8 cellular contexts compared by ENCODE assay signal in the genomic region with DNA sequence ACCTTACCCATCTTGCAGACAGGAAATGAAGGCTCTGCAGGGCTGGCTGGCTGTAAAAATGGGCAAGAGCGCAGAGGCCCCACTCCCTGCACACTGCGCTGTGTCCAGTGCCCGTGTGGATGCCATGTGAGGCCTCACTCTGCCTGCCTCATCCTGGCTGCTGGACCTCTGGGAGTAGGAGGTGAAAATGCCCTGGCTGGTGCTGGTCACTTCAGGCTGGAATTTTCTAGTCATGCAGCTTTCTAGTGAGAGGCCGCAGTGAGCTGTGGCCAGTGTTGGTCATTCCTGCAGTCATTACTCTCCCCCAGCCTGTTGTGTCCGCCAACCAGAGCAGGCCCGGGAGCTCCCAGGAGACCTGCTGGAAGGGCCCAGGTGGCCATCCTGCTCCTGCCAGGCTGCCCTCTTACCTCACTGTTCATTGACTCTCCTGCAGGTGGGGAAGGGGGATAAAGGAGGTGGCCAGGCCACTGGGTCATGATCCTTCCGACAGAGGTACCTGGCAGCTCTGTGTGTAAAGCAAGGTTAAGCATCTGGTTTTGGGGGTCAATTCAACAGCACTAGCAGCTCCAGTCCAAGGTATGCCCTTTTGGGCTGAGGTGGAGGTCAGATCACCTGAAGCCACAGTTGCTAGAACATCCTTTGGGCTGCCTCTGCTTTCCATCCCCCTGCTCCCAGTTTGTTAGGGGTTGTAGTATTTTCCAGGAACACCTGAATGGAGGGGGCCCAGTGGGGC. TPM values are rescaled to one million over a fixed set of nuclear protein-coding genes. Genes with fewer than 3 reads are reported as not detected.
A peak's percentile ranks its signal among the peaks of the same experiment; 100 is the strongest.
DNase-seq lines count a peak whose midpoint lies in the region; ATAC-seq and TF ChIP-seq lines count a peak whose summit lies in the region.

No MANE protein-coding gene starts in this region.

- no peak for TF ChIP-seq CTCF in endodermal cell (conservative IDR thresholded peaks at IDR 0.05)

- H3K9ac ChIP-seq in HUES64 (ENCODE audit: low read depth, low read length) (no peak overlapping the region), endodermal cell (ENCODE audit: extremely low read depth, low read length, poor library complexity, severe bottlenecking) (no peak overlapping the region), trophoblast cell (ENCODE audit: low read length) (no peak overlapping the region)

- H3K36me3 ChIP-seq in HUES64 (ENCODE audit: insufficient read depth, low read length) (peaks cover 50% of the 10 kb centered on the region), endodermal cell (ENCODE audit: control insufficient read depth, insufficient read depth, low read length) (peaks cover 48% of the 10 kb centered on the region), trophoblast cell (ENCODE audit: control insufficient read depth in 1 of 2, insufficient read depth in 2 of 2, low read length in 2 of 2) (peaks cover 40 to 57% of the 10 kb centered on the region in 2 experiments)

- H3K79me1 ChIP-seq in trophoblast cell (ENCODE audit: low read length) = peaks cover 8% of the 10 kb centered on the region

- H3K4me2 ChIP-seq in trophoblast cell (ENCODE audit: low read length) = no peak overlapping the region

- H3K4me1 ChIP-seq in HUES64 (ENCODE audit: insufficient read depth, low read length) (peaks cover 8% of the 10 kb centered on the region), endodermal cell (ENCODE audit: control insufficient read depth, insufficient read depth, low read length) (peaks cover 4% of the 10 kb centered on the region), trophoblast cell (ENCODE audit: control insufficient read depth in 1 of 2, insufficient read depth in 2 of 2, low read length in 2 of 2) (peaks cover 26 to 28% of the 10 kb centered on the region in 2 experiments)

- H3K9me3 ChIP-seq in HUES64 (ENCODE audit: insufficient read depth, low read depth, low read length) (no peaks in the 10 kb centered on the region), endodermal cell (ENCODE audit: control insufficient read depth, low read length) (no peaks in the 10 kb centered on the region), trophoblast cell (ENCODE audit: insufficient read depth, low read depth, low read length) (no peaks in the 10 kb centered on the region)

- H3K27me3 Mint-ChIP-seq in endodermal cell (ENCODE audit: insufficient read depth) = no peaks in the 10 kb centered on the region

- peak; percentile 3 for ATAC-seq in GM18870 (IDR thresholded peaks at IDR 0.05; ENCODE audit: unreplicated experiment)

- H3K4me1 Mint-ChIP-seq in endodermal cell = peaks cover 16% of the 10 kb centered on the region

- peaks cover 72% of the 10 kb centered on the region for H3K36me3 Mint-ChIP-seq in endodermal cell (ENCODE audit: low read depth)

- no peaks in the 10 kb centered on the region for H3K79me2 ChIP-seq in trophoblast cell (ENCODE audit: control insufficient read depth, insufficient read depth, low read length, poor library complexity)

- H4K12ac ChIP-seq in trophoblast cell (ENCODE audit: low read depth, low read length) = no peak overlapping the region

- H3K27me3 ChIP-seq in HUES64 (ENCODE audit: insufficient read depth, low read length) (no peaks in the 10 kb centered on the region), endodermal cell (ENCODE audit: control insufficient read depth, insufficient read depth, low read length, poor library complexity, severe bottlenecking) (no peaks in the 10 kb centered on the region), trophoblast cell (ENCODE audit: insufficient read depth, low read length) (no peaks in the 10 kb centered on the region)

- H3K27ac ChIP-seq in HUES64 (ENCODE audit: low read depth, low read length) (peak overlapping the region; percentile 51; the same call in 1 of the 2 replicates), endodermal cell (ENCODE audit: low read depth, low read length) (peak overlapping the region; percentile 44), trophoblast cell (ENCODE audit: low read depth, low read length) (peak overlapping the region; percentile 41)

- peak overlapping the region; percentile 17 for H3K18ac ChIP-seq in trophoblast cell (ENCODE audit: low read length)

- DNase-seq in endodermal cell (peak; percentile 66), trophoblast cell (no peak), anterior cingulate cortex (lab: John Stamatoyannopoulos, UW) (no peak), A172 (ENCODE audit: low spot score) (no peak), GM19238 (ENCODE audit: insufficient read length, low spot score) (no peak), RKO (ENCODE audit: low spot score) (no peak)

- peak overlapping the region; percentile 11 for H4K8ac ChIP-seq in trophoblast cell (ENCODE audit: low read depth, low read length)

- peak overlapping the region; percentile 36 for H3K14ac ChIP-seq in trophoblast cell (ENCODE audit: low read length)

- H4K91ac ChIP-seq in trophoblast cell (ENCODE audit: low read depth, low read length) = no peak overlapping the region

- H2BK12ac ChIP-seq in trophoblast cell (ENCODE audit: low read length) = no peak overlapping the region

- 95% methylated on average over 7 of the region's 7 CpGs for WGBS in HUES64
- WGBS in endodermal cell (ENCODE audit: insufficient coverage in 1 of 2, insufficient read length in 1 of 2), 2 experiments = 91 to 100% methylated on average over 5 to 7 of the region's 7 CpGs
- WGBS in trophoblast cell (ENCODE audit: extremely low coverage, insufficient coverage, insufficient read length) = no CpG with 5 or more reads among the region's 7 CpGs

- no peak overlapping the region for H3K23ac ChIP-seq in trophoblast cell (ENCODE audit: low read length)

- no peak overlapping the region for H3K4me3 Mint-ChIP-seq in endodermal cell

- H3K9me3 Mint-ChIP-seq in endodermal cell = no peaks in the 10 kb centered on the region

- H2BK5ac ChIP-seq in trophoblast cell (ENCODE audit: low read depth, low read length, poor library complexity) = no peak overlapping the region

- H2AK5ac ChIP-seq in trophoblast cell (ENCODE audit: low read length) = no peak overlapping the region

- no peak overlapping the region for H3K4ac ChIP-seq in trophoblast cell (ENCODE audit: low read depth, low read length)

- peak overlapping the region; percentile 10 for H2AFZ ChIP-seq in trophoblast cell (ENCODE audit: insufficient read depth, low read length, poor library complexity)

- H2BK120ac ChIP-seq in trophoblast cell (ENCODE audit: insufficient read depth, low read length, poor library complexity) = peak overlapping the region; percentile 9

- H3K27ac Mint-ChIP-seq in endodermal cell = peak overlapping the region; percentile 86

- no peak overlapping the region for H3K4me3 ChIP-seq in HUES64 (ENCODE audit: low read length)
- H3K4me3 ChIP-seq in endodermal cell (ENCODE audit: low read length) = no peak overlapping the region
- no peak overlapping the region for H3K4me3 ChIP-seq in trophoblast cell (ENCODE audit: low read depth, low read length)

RNA-seq across cellular contexts. Expression of a gene that starts 39.8 kb away (rescaled TPM):
- polyA plus RNA-seq in HUES64 (2013, experiment 1 of 2) = 14.8 TPM
- 16.4 TPM for polyA plus RNA-seq in HUES64 (2013, experiment 2 of 2)
- total RNA-seq in endodermal cell = 1 to 10 TPM; 6.8 to 6.9 TPM
- polyA plus RNA-seq in endodermal cell (2013, experiment 1 of 2) = 6.2 TPM
- polyA plus RNA-seq in endodermal cell (2013, experiment 2 of 2) = 5.0 TPM
- polyA plus RNA-seq in trophoblast cell (2013) = 5.1 and 5.4 TPM in 2 replicates
- total RNA-seq in A172 (2014; rRNA removed; shearing (Covaris generic)) = 30.5 and 32.3 TPM in 2 replicates
